In genomic region chr6:31528821-31529328, GRCh38 we compare ENCODE assay signal across 14 cellular contexts. TPM values are rescaled to one million over a fixed set of nuclear protein-coding genes. Genes with fewer than 3 reads are reported as not detected.
DNase-seq lines count a peak whose midpoint lies in the region; ATAC-seq and TF ChIP-seq lines count a peak whose summit lies in the region.
"Had no signal": no experiment of that assay in that cellular context is flagged by ENCODE, and none has a peak within 500 bp of the region (broad histone marks: within the 10 kb centered on the region; RNA-seq: fewer than 3 reads in every experiment).

TSS of gene MCCD1 (plus strand) at chr6:31528962. CDS start at chr6:31529015, 53 bp downstream.

- intact Hi-C loops in HCT116 (cut with micrococcal nuclease) = no loop called here

- TF ChIP-seq CTCF in AG04450 (IDR thresholded peaks at IDR 0.05; ENCODE audit: low read depth, low read length) (no peak), HCT116 (IDR thresholded peaks at IDR 0.05 in 2 of 3, conservative IDR thresholded peaks at IDR 0.05 in 1 of 3; ENCODE audit: borderline replicate concordance in 1 of 3, insufficient read depth in 1 of 3, low read depth in 2 of 3, low read length in 2 of 3) (no peak), mesothelial cell of epicardium (IDR thresholded peaks at IDR 0.05; ENCODE audit: unreplicated experiment) (no peak)

- no peak within 1 kb of the TSS for H3K4me3 Mint-ChIP-seq in activated naive CD8-positive, alpha-beta T cell treated with anti-CD3 and anti-CD28 coated beads, Interleukin-2, amount 10 ng/mL, durations not matched to agents 7 days and 5 days
- H3K4me3 Mint-ChIP-seq in mesothelial cell of epicardium = no peak within 1 kb of the TSS

- no peak within 1 kb of the TSS for H3K27ac Mint-ChIP-seq in activated naive CD8-positive, alpha-beta T cell treated with anti-CD3 and anti-CD28 coated beads, Interleukin-2, amount 10 ng/mL, durations not matched to agents 7 days and 5 days
- peak within 1 kb of the TSS; percentile 61 for H3K27ac Mint-ChIP-seq in mesothelial cell of epicardium

- H3K27ac ChIP-seq in AG04450 (ENCODE audit: low read depth, low read length) (peak within 1 kb of the TSS; percentile 31), HCT116 (ENCODE audit: low read depth, low read length) (no peak within 1 kb of the TSS)

- no peak within 1 kb of the TSS for H3K4me2 ChIP-seq in HCT116 (ENCODE audit: low read length)

- BruUV-seq in HCT116 (replicated peaks; lab: Mats Ljungman, UMichigan) = no TSS peak

- POLR2A ChIA-PET in AG04450 (lab: Yijun Ruan, JAX) = interaction anchor here (0.7 to 4.5 kb wide), 5 partner anchors 11 to 61 kb away, joined by 3 to 24 read pairs (median 7); partner anchors contain the start of gene DDX39B
- POLR2A ChIA-PET in HCT116 (lab: Charles Lee) = interaction anchor here (0.7 to 2.5 kb wide), 7 partner anchors 12 to 1106 kb away, joined by 3 to 10 read pairs (median 4); partner anchors contain the start of genes DDX39B and MICB
- POLR2A ChIA-PET in activated naive CD8-positive, alpha-beta T cell treated with anti-CD3 and anti-CD28 coated beads, Interleukin-2, amount 10 ng/mL, durations not matched to agents 7 days and 5 days (lab: Charles Lee) = interaction anchor here (0.5 to 3.5 kb wide), 4 partner anchors 8 to 130 kb away, joined by 3 to 27 read pairs (median 4); partner anchors contain the start of gene DDX39B

- H3K27me3 ChIP-seq in AG04450 (ENCODE audit: control insufficient read depth, insufficient read depth, low read length) (no peaks in the 10 kb centered on the region), HCT116 (ENCODE audit: insufficient read depth, low read length) (no peaks in the 10 kb centered on the region)

- RAD21 ChIA-PET in HCT116 (lab: Charles Lee; ENCODE audit: low non-redundant PET in 1 of 2, low total read pairs in 2 of 2, uncharacterized antibody in 2 of 2, unreplicated experiment in 2 of 2) = interaction anchor here in 1 of 2 experiments (0.6 kb wide), 1 partner anchor 167 kb away, joined by 6 read pairs; no protein-coding TSS in a partner anchor

- no peaks in the 10 kb centered on the region for H3K9me3 Mint-ChIP-seq in activated naive CD8-positive, alpha-beta T cell treated with anti-CD3 and anti-CD28 coated beads, Interleukin-2, amount 10 ng/mL, durations not matched to agents 7 days and 5 days
- H3K9me3 Mint-ChIP-seq in mesothelial cell of epicardium = no peaks in the 10 kb centered on the region

- peaks cover 31% of the 10 kb centered on the region for H3K36me3 Mint-ChIP-seq in activated naive CD8-positive, alpha-beta T cell treated with anti-CD3 and anti-CD28 coated beads, Interleukin-2, amount 10 ng/mL, durations not matched to agents 7 days and 5 days
- peaks cover 27% of the 10 kb centered on the region for H3K36me3 Mint-ChIP-seq in mesothelial cell of epicardium

- H3K4me1 Mint-ChIP-seq in activated naive CD8-positive, alpha-beta T cell treated with anti-CD3 and anti-CD28 coated beads, Interleukin-2, amount 10 ng/mL, durations not matched to agents 7 days and 5 days = peaks cover 11% of the 10 kb centered on the region
- H3K4me1 Mint-ChIP-seq in mesothelial cell of epicardium = no peaks in the 10 kb centered on the region

- H3K4me1 ChIP-seq in HCT116 (ENCODE audit: control insufficient read depth in 1 of 2, insufficient read depth in 2 of 2, low read length in 2 of 2) = no peaks in the 10 kb centered on the region; a peak in 1 of 4 replicates

- no peak for TF ChIP-seq RAD21 in HCT116 (IDR thresholded peaks at IDR 0.05; ENCODE audit: low read depth)

- H3K9ac ChIP-seq in HCT116 (ENCODE audit: low read length) = no peak within 1 kb of the TSS

- H3K79me2 ChIP-seq in HCT116 (ENCODE audit: insufficient read depth, low read length) = peaks cover 14% of the 10 kb centered on the region; the same call in 1 of the 2 replicates

- H4K20me1 ChIP-seq in HCT116 (ENCODE audit: insufficient read depth) = peaks cover 11% of the 10 kb centered on the region; the same call in 1 of the 2 replicates

- CTCF ChIA-PET in AG04450 (lab: Charles Lee) (interaction anchor here (0.7 to 1.5 kb wide), 3 partner anchors 9 to 667 kb away, joined by 3 to 4 read pairs (median 3); no protein-coding TSS in a partner anchor), HCT116 (lab: Charles Lee) (interaction anchor here (0.7 kb wide), 1 partner anchor 162 kb away, joined by 3 read pairs; no protein-coding TSS in a partner anchor)

- no peaks in the 10 kb centered on the region for H3K9me3 ChIP-seq in AG04450 (ENCODE audit: control insufficient read depth, insufficient read depth, low read length)
- H3K9me3 ChIP-seq in HCT116 (ENCODE audit: control insufficient read depth in 1 of 2, insufficient read depth in 1 of 2, low read depth in 1 of 2, low read length in 2 of 2) = no peaks in the 10 kb centered on the region

- DNase-seq in AG04450 (ENCODE audit: low read depth, low spot score) (no peak), HCT116 (ENCODE audit: low read depth, low spot score) (no peak), mesothelial cell of epicardium (ENCODE audit: low spot score in 2 of 2, unreplicated experiment in 2 of 2) (no peak), NCI-H748 (lab: John Stamatoyannopoulos, UW; ENCODE audit: unreplicated experiment) (no peak), GOT3 (lab: John Stamatoyannopoulos, UW) (no peak), NCI-H1092 treated with DMSO at 0.1 percent for 48 hours (lab: John Stamatoyannopoulos, UW) (no peak), SK-N-DZ (ENCODE audit: low spot score) (no peak)
- DNase-seq in activated naive CD8-positive, alpha-beta T cell treated with anti-CD3 and anti-CD28 coated beads, Interleukin-2, amount 10 ng/mL, durations not matched to agents 7 days and 5 days = no peak
- DNase-seq: C1 segment of cervical spinal cord; NCI-H748 treated with DMSO at 0.1 percent for 48 hours; stimulated activated CD4-positive, alpha-beta T cell treated with anti-CD3 and anti-CD28 coated beads, Interleukin-2, amount 100 ng/mL, for 48 hours; T-helper 9 cell had no signal

- H2AFZ ChIP-seq in HCT116 (ENCODE audit: low read depth, low read length, poor library complexity, severe bottlenecking) = no peak within 1 kb of the TSS

- H3K9me2 ChIP-seq in HCT116 (ENCODE audit: insufficient read depth) = no peaks in the 10 kb centered on the region

- H3K36me3 ChIP-seq in HCT116 (ENCODE audit: control insufficient read depth in 1 of 2, insufficient read depth in 2 of 2, low read length in 2 of 2) = peaks cover 28 to 34% of the 10 kb centered on the region in 2 experiments; a peak in 3 of 4 replicates

- peak; percentile 39 for ATAC-seq in HCT116
- peak; percentile 27 for ATAC-seq in activated naive CD8-positive, alpha-beta T cell treated with anti-CD3 and anti-CD28 coated beads, Interleukin-2, amount 10 ng/mL, durations not matched to agents 7 days and 5 days (ENCODE audit: low read depth)

- no peak within 1 kb of the TSS for H3K4me3 ChIP-seq in AG04450 (ENCODE audit: low read depth, low read length)
- no peak within 1 kb of the TSS for H3K4me3 ChIP-seq in HCT116 (replicated peaks in 1 of 2; ENCODE audit: low read depth in 1 of 2, low read length in 2 of 2)

- H3K27me3 Mint-ChIP-seq in activated naive CD8-positive, alpha-beta T cell treated with anti-CD3 and anti-CD28 coated beads, Interleukin-2, amount 10 ng/mL, durations not matched to agents 7 days and 5 days = no peaks in the 10 kb centered on the region
- H3K27me3 Mint-ChIP-seq in mesothelial cell of epicardium (ENCODE audit: low read depth) = no peaks in the 10 kb centered on the region

- TF ChIP-seq POLR2A in HCT116 (IDR thresholded peaks at IDR 0.05; ENCODE audit: borderline replicate concordance, extremely low read depth, insufficient read depth, insufficient read length) = no peak

TF ChIP-seq in HCT116, 20 proteins besides CTCF, POLR2A, EP300 and RAD21:
- TF ChIP-seq ATF3 (IDR thresholded peaks at IDR 0.05) = no peak
- TF ChIP-seq POLR2AphosphoS5 (IDR thresholded peaks at IDR 0.05; ENCODE audit: low read depth, low read length) = peak; percentile 34

RNA-seq across cellular contexts. Expression of gene MCCD1, which starts in this region (rescaled TPM):
- not detected in 2 replicates for polyA plus RNA-seq in AG04450 (2011; rRNA removed)
- not detected in 2 replicates for polyA minus RNA-seq in AG04450 (2011; rRNA and poly(A)+ RNA removed)
- not detected for total RNA-seq in HCT116 (2021; ENCODE audit: unreplicated experiment)
- polyA plus RNA-seq in HCT116 (2012) = 0.06 TPM in 1 of 2 replicates, not detected in the other
- total RNA-seq in activated naive CD8-positive, alpha-beta T cell treated with anti-CD3 and anti-CD28 coated beads, Interleukin-2, amount 10 ng/mL, durations not matched to agents 7 days and 5 days = not detected
- total RNA-seq in mesothelial cell of epicardium = not detected in 3 replicates
- polyA plus RNA-seq in SK-N-DZ (2014; cell fraction: cytosol; rRNA removed) = not detected in 2 replicates
- polyA plus RNA-seq in SK-N-DZ (2014; cell fraction: nucleus; rRNA removed) = not detected in 2 replicates
- total RNA-seq: MCF 10A, omental fat pad had no signal

Comparison
In these comparisons a context has a peak if more than half of its experiments do, and no peak if none do; other contexts are left out.
1. Peak in ATAC-seq in HCT116; RNA of the gene not detected or under 1 TPM.
2. Peak in ATAC-seq in activated naive CD8-positive, alpha-beta T cell treated with anti-CD3 and anti-CD28 coated beads, Interleukin-2, amount 10 ng/mL, durations not matched to agents 7 days and 5 days; RNA of the gene not detected or under 1 TPM.